Comparison of ENCODE assay signal across 21 cellular contexts in genomic region chr1:7402548-7402850, GRCh38.
DNase-seq lines count a peak whose midpoint lies in the region; ATAC-seq and TF ChIP-seq lines count a peak whose summit lies in the region.
"Had no signal": no experiment of that assay in that cellular context is flagged by ENCODE, and none has a peak within 500 bp of the region (broad histone marks: within the 10 kb centered on the region; RNA-seq: fewer than 3 reads in every experiment).

No MANE protein-coding gene starts in this region.

- peaks cover 2 to 4% of the 10 kb centered on the region in 2 donors for H3K9me3 ChIP-seq in lung (ENCODE audit: control insufficient read depth in 2 of 2, insufficient read depth in 1 of 2, low read length in 1 of 2)
- no peaks in the 10 kb centered on the region for H3K9me3 ChIP-seq in testis
- peaks cover 0 to 12% (median 0%) of the 10 kb centered on the region in 3 donors for H3K9me3 ChIP-seq in gastroesophageal sphincter

- TF ChIP-seq POLR2A in testis (IDR thresholded peaks at IDR 0.05) = no peak
- no peak for TF ChIP-seq POLR2A in gastroesophageal sphincter (IDR thresholded peaks at IDR 0.05)

- H3K27me3 Mint-ChIP-seq in activated T-cell treated with anti-CD3 and anti-CD28 coated beads, Interleukin-2, amount 50 U/mL, for 24 hours = peaks cover 26% of the 10 kb centered on the region
- peaks cover 38% of the 10 kb centered on the region for H3K27me3 Mint-ChIP-seq in stimulated activated naive CD8-positive, alpha-beta T cell treated with anti-CD3 and anti-CD28 coated beads, Interleukin-15, amount 100 ng/mL, for 72 hours
- peaks cover 4% of the 10 kb centered on the region for H3K27me3 Mint-ChIP-seq in activated naive CD4-positive, alpha-beta T cell treated with anti-CD3 and anti-CD28 coated beads, Interleukin-2, amount 10 ng/mL, durations not matched to agents 7 days and 5 days

- CTCF ChIA-PET in activated naive CD4-positive, alpha-beta T cell treated with anti-CD3 and anti-CD28 coated beads, Interleukin-2, amount 10 ng/mL, durations not matched to agents 7 days and 5 days (lab: Charles Lee) = no interaction called here

- H3K4me1 Mint-ChIP-seq in activated T-cell treated with anti-CD3 and anti-CD28 coated beads, Interleukin-2, amount 50 U/mL, for 24 hours (ENCODE audit: low read depth) = no peaks in the 10 kb centered on the region
- H3K4me1 Mint-ChIP-seq in stimulated activated naive CD8-positive, alpha-beta T cell treated with anti-CD3 and anti-CD28 coated beads, Interleukin-15, amount 100 ng/mL, for 72 hours = no peaks in the 10 kb centered on the region
- H3K4me1 Mint-ChIP-seq in activated naive CD4-positive, alpha-beta T cell treated with anti-CD3 and anti-CD28 coated beads, Interleukin-2, amount 10 ng/mL, durations not matched to agents 7 days and 5 days = no peaks in the 10 kb centered on the region
- H3K4me1 Mint-ChIP-seq: activated naive CD8-positive, alpha-beta T cell treated with anti-CD3 and anti-CD28 coated beads, Interleukin-2, amount 50 U/mL, for 24 hours; IgD-negative memory B cell; naive thymus-derived CD4-positive, alpha-beta T cell had no signal

- DNase-seq in activated T-cell treated with anti-CD3 and anti-CD28 coated beads, Interleukin-2, amount 50 U/mL, for 24 hours = peak; percentile 9
- DNase-seq in activated T-cell treated with anti-CD3 and anti-CD28 coated beads for 4 hours (no peak), astrocyte of the spinal cord (ENCODE audit: low read depth, low spot score) (peak; percentile 26), lung (ENCODE audit: low spot score) (peak; percentile 14), testis (peak; percentile 3)
- DNase-seq in stimulated activated naive CD8-positive, alpha-beta T cell treated with anti-CD3 and anti-CD28 coated beads, Interleukin-15, amount 100 ng/mL, for 72 hours = no peak
- no peak for DNase-seq in activated naive CD4-positive, alpha-beta T cell treated with anti-CD3 and anti-CD28 coated beads, Interleukin-2, amount 10 ng/mL, durations not matched to agents 7 days and 5 days
- DNase-seq: activated CD8-positive, alpha-beta T cell treated with anti-CD3 and anti-CD28 coated beads for 36 hours; activated naive CD8-positive, alpha-beta T cell treated with anti-CD3 and anti-CD28 coated beads, Interleukin-2, amount 50 U/mL, for 24 hours; esophagus squamous epithelium; glutamatergic neuron; naive thymus-derived CD4-positive, alpha-beta T cell; NCI-H187; NCI-H446 had no signal

- H3K36me3 Mint-ChIP-seq in activated T-cell treated with anti-CD3 and anti-CD28 coated beads, Interleukin-2, amount 50 U/mL, for 24 hours (ENCODE audit: low read depth) = no peaks in the 10 kb centered on the region
- no peaks in the 10 kb centered on the region for H3K36me3 Mint-ChIP-seq in activated naive CD4-positive, alpha-beta T cell treated with anti-CD3 and anti-CD28 coated beads, Interleukin-2, amount 10 ng/mL, durations not matched to agents 7 days and 5 days

- H3K27me3 ChIP-seq in lung (ENCODE audit: control insufficient read depth, insufficient read depth) = no peaks in the 10 kb centered on the region
- no peaks in the 10 kb centered on the region for H3K27me3 ChIP-seq in testis
- H3K27me3 ChIP-seq in gastroesophageal sphincter = no peaks in the 10 kb centered on the region

- no peak overlapping the region for H3K27ac Mint-ChIP-seq in activated T-cell treated with anti-CD3 and anti-CD28 coated beads, Interleukin-2, amount 50 U/mL, for 24 hours
- H3K27ac Mint-ChIP-seq in stimulated activated naive CD8-positive, alpha-beta T cell treated with anti-CD3 and anti-CD28 coated beads, Interleukin-15, amount 100 ng/mL, for 72 hours = no peak overlapping the region
- H3K27ac Mint-ChIP-seq in activated naive CD4-positive, alpha-beta T cell treated with anti-CD3 and anti-CD28 coated beads, Interleukin-2, amount 10 ng/mL, durations not matched to agents 7 days and 5 days = no peak overlapping the region
- H3K27ac Mint-ChIP-seq: activated CD8-positive, alpha-beta T cell treated with anti-CD3 and anti-CD28 coated beads for 36 hours; activated naive CD8-positive, alpha-beta T cell treated with anti-CD3 and anti-CD28 coated beads, Interleukin-2, amount 50 U/mL, for 24 hours; activated T-helper 1 cell treated with anti-CD3 and anti-CD28 coated beads, Interleukin-12 subunit alpha, Interleukin-12 subunit beta, Interleukin-2, Interleukin-4 antibody, amounts not matched to agents 30 ng/mL and 10 ng/mL and 1 ng/mL, durations not matched to agents 14 hours and 24 hours and 36 hours; GM23338; IgD-negative memory B cell; naive thymus-derived CD4-positive, alpha-beta T cell; T-helper 1 cell treated with Interleukin-12 subunit alpha and Interleukin-12 subunit beta and Interleukin-4 antibody, amounts not matched to agents 30 μg/mL and 1 μg/mL, for 36 hours had no signal

- peaks cover 19% of the 10 kb centered on the region for H3K9me3 Mint-ChIP-seq in activated T-cell treated with anti-CD3 and anti-CD28 coated beads, Interleukin-2, amount 50 U/mL, for 24 hours
- peaks cover 0 to 8% of the 10 kb centered on the region in 2 donors for H3K9me3 Mint-ChIP-seq in stimulated activated naive CD8-positive, alpha-beta T cell treated with anti-CD3 and anti-CD28 coated beads, Interleukin-15, amount 100 ng/mL, for 72 hours
- H3K9me3 Mint-ChIP-seq in activated naive CD4-positive, alpha-beta T cell treated with anti-CD3 and anti-CD28 coated beads, Interleukin-2, amount 10 ng/mL, durations not matched to agents 7 days and 5 days = no peaks in the 10 kb centered on the region
- H3K9me3 Mint-ChIP-seq: activated T-helper 1 cell treated with anti-CD3 and anti-CD28 coated beads, Interleukin-12 subunit alpha, Interleukin-12 subunit beta, Interleukin-2, Interleukin-4 antibody, amounts not matched to agents 30 ng/mL and 10 ng/mL and 1 ng/mL, durations not matched to agents 14 hours and 24 hours and 36 hours; T-helper 1 cell treated with Interleukin-12 subunit alpha and Interleukin-12 subunit beta and Interleukin-4 antibody, amounts not matched to agents 30 μg/mL and 1 μg/mL, for 36 hours had no signal

- H3K27ac ChIP-seq in lung (ENCODE audit: low read depth in 1 of 2, low read length in 1 of 2) (no peak overlapping the region), testis (no peak overlapping the region), gastroesophageal sphincter (peak overlapping the region in 1 of 4 donors; percentile 32)
- H3K27ac ChIP-seq: C4-2B, esophagus squamous epithelium, thoracic aorta had no signal

- no peak for TF ChIP-seq EP300 in gastroesophageal sphincter (IDR thresholded peaks at IDR 0.05)

- ATAC-seq in lung (ENCODE audit: insufficient read depth, low FRiP score) (no peak), gastroesophageal sphincter (no peak)
- ATAC-seq in stimulated activated naive CD8-positive, alpha-beta T cell treated with anti-CD3 and anti-CD28 coated beads, Interleukin-15, amount 100 ng/mL, for 72 hours = no peak
- ATAC-seq: activated CD8-positive, alpha-beta T cell treated with anti-CD3 and anti-CD28 coated beads for 36 hours; activated naive CD8-positive, alpha-beta T cell treated with anti-CD3 and anti-CD28 coated beads, Interleukin-2, amount 50 U/mL, for 24 hours; naive thymus-derived CD4-positive, alpha-beta T cell had no signal

- in situ Hi-C loops in astrocyte of the spinal cord (cut with HindIII; ENCODE audit: low sequenced_read_pairs) = no loop called here

- intact Hi-C loops in testis (cut with DNase I; ENCODE audit: low total_unique reads) = no loop called here

- TF ChIP-seq CTCF in astrocyte of the spinal cord (IDR thresholded peaks at IDR 0.05; ENCODE audit: low read depth, low read length) (no peak), lung (IDR thresholded peaks at IDR 0.05; ENCODE audit: control extremely low read depth, extremely low read depth) (no peak), testis (IDR thresholded peaks at IDR 0.05) (no peak), gastroesophageal sphincter (IDR thresholded peaks at IDR 0.05) (no peak)

- WGBS in lung, 2 donors = 75 to 90% methylated on average over 2 of the region's 2 CpGs
- whole genome bisulfite sequencing in testis, 2 donors = 91 to 97% methylated on average over 2 of the region's 2 CpGs
- WGBS in gastroesophageal sphincter (ENCODE audit: low coverage in 1 of 2), 2 donors = 100% methylated on average over 1 of the region's 2 CpGs

- H3K36me3 ChIP-seq in lung (ENCODE audit: control insufficient read depth in 2 of 2, insufficient read depth in 2 of 2, low read length in 2 of 2) = no peaks in the 10 kb centered on the region
- H3K36me3 ChIP-seq in testis (ENCODE audit: low read depth, missing control alignments) = no peaks in the 10 kb centered on the region
- no peaks in the 10 kb centered on the region for H3K36me3 ChIP-seq in gastroesophageal sphincter
- H3K36me3 ChIP-seq: esophagus squamous epithelium, thoracic aorta had no signal

- peaks cover 0 to 1% of the 10 kb centered on the region in 2 donors for H3K4me1 ChIP-seq in lung (ENCODE audit: control insufficient read depth in 2 of 2, insufficient read depth in 2 of 2, low read length in 2 of 2)
- no peaks in the 10 kb centered on the region for H3K4me1 ChIP-seq in testis
- H3K4me1 ChIP-seq in gastroesophageal sphincter = peaks cover 0 to 9% (median 0%) of the 10 kb centered on the region in 3 donors

- no peak overlapping the region for H3K4me3 ChIP-seq in astrocyte of the spinal cord (ENCODE audit: low read depth, low read length)
- H3K4me3 ChIP-seq in lung = no peak overlapping the region
- H3K4me3 ChIP-seq in testis = no peak overlapping the region
- no peak overlapping the region for H3K4me3 ChIP-seq in gastroesophageal sphincter
- H3K4me3 ChIP-seq: esophagus squamous epithelium, GM23338, thoracic aorta had no signal

- no peak overlapping the region for H3K4me3 Mint-ChIP-seq in activated T-cell treated with anti-CD3 and anti-CD28 coated beads, Interleukin-2, amount 50 U/mL, for 24 hours
- H3K4me3 Mint-ChIP-seq in stimulated activated naive CD8-positive, alpha-beta T cell treated with anti-CD3 and anti-CD28 coated beads, Interleukin-15, amount 100 ng/mL, for 72 hours = no peak overlapping the region
- no peak overlapping the region for H3K4me3 Mint-ChIP-seq in activated naive CD4-positive, alpha-beta T cell treated with anti-CD3 and anti-CD28 coated beads, Interleukin-2, amount 10 ng/mL, durations not matched to agents 7 days and 5 days
- H3K4me3 Mint-ChIP-seq: activated CD8-positive, alpha-beta T cell treated with anti-CD3 and anti-CD28 coated beads for 36 hours; activated naive CD8-positive, alpha-beta T cell treated with anti-CD3 and anti-CD28 coated beads, Interleukin-2, amount 50 U/mL, for 24 hours; activated T-helper 1 cell treated with anti-CD3 and anti-CD28 coated beads, Interleukin-12 subunit alpha, Interleukin-12 subunit beta, Interleukin-2, Interleukin-4 antibody, amounts not matched to agents 30 ng/mL and 10 ng/mL and 1 ng/mL, durations not matched to agents 14 hours and 24 hours and 36 hours; GM23338; IgD-negative memory B cell; naive thymus-derived CD4-positive, alpha-beta T cell; T-helper 1 cell treated with Interleukin-12 subunit alpha and Interleukin-12 subunit beta and Interleukin-4 antibody, amounts not matched to agents 30 μg/mL and 1 μg/mL, for 36 hours had no signal

Comparison
In these comparisons a context has a peak if more than half of its experiments do, and no peak if none do; other contexts are left out.
1. DNase-seq: peak in activated T-cell treated with anti-CD3 and anti-CD28 coated beads, Interleukin-2, amount 50 U/mL, for 24 hours (single experiment), astrocyte of the spinal cord (single experiment), lung (single experiment) and testis (single experiment); none in activated T-cell treated with anti-CD3 and anti-CD28 coated beads for 4 hours (single experiment), stimulated activated naive CD8-positive, alpha-beta T cell treated with anti-CD3 and anti-CD28 coated beads, Interleukin-15, amount 100 ng/mL, for 72 hours (0 of 2) and activated naive CD4-positive, alpha-beta T cell treated with anti-CD3 and anti-CD28 coated beads, Interleukin-2, amount 10 ng/mL, durations not matched to agents 7 days and 5 days (single experiment).